In genomic region chr20:324177-325042, GRCh38 we compare ENCODE assay signal across 8 cellular contexts. TPM values are rescaled to one million over a fixed set of nuclear protein-coding genes. Genes with fewer than 3 reads are reported as not detected.
DNase-seq lines count a peak whose midpoint lies in the region; ATAC-seq, FAIRE-seq and TF ChIP-seq lines count a peak whose summit lies in the region.

No MANE protein-coding gene starts in this region.

- peak; percentile 71 for TF ChIP-seq RAD21 in HepG2 (CRISPR knock-in tag; IDR thresholded peaks at IDR 0.05)

- H2AFZ ChIP-seq in HepG2 (ENCODE audit: low read length), result peak overlapping the region; percentile 32

- peaks cover 29% of the 10 kb centered on the region for H3K79me2 ChIP-seq in HepG2 (ENCODE audit: insufficient read depth, low read length)

- TF ChIP-seq CTCF in HepG2 (CRISPR knock-in tag; IDR thresholded peaks at IDR 0.05), result peak; percentile 51

- TF ChIP-seq EP300 in HepG2 (IDR thresholded peaks at IDR 0.05; ENCODE audit: low read depth in 2 of 2, low read length in 2 of 2) (peak; percentile 59 to 71; a peak in 3 of 4 replicates), HepG2 (CRISPR knock-in tag; IDR thresholded peaks at IDR 0.05; ENCODE audit: borderline replicate concordance) (peak; percentile 77)

- H3K36me3 ChIP-seq in HepG2 (replicated peaks in 1 of 2; ENCODE audit: control insufficient read depth in 1 of 2, insufficient read depth in 2 of 2, low read length in 2 of 2), result peaks cover 4 to 9% of the 10 kb centered on the region in 2 experiments; a peak in 2 of 5 replicates

- H4K20me1 ChIP-seq in HepG2 (ENCODE audit: insufficient read depth, low read length), result peaks cover 21% of the 10 kb centered on the region

- in situ Hi-C loops in HepG2 (cut with HindIII; ENCODE audit: extremely low pct_ligation_motif_present, low pct_unique_long_range_greater_than_20kb), result no loop called here

- peak overlapping the region; percentile 70 to 96 (median 84) for H3K4me3 ChIP-seq in HepG2 (replicated peaks in 1 of 3; ENCODE audit: insufficient read depth in 1 of 3, low read depth in 2 of 3, low read length in 3 of 3)

- H3K27me3 Mint-ChIP-seq in activated CD4-positive, alpha-beta T cell treated with anti-CD3 and anti-CD28 coated beads, Interleukin-2, amount 10 ng/mL, durations not matched to agents 24 days and 14 days, result peaks cover 6% of the 10 kb centered on the region

- intact Hi-C loops in activated CD4-positive, alpha-beta T cell treated with anti-CD3 and anti-CD28 coated beads, Interleukin-2, amount 10 ng/mL, durations not matched to agents 24 days and 14 days (cut with micrococcal nuclease), result loop anchor here (1.0 to 2.0 kb wide), 7 partner anchors 14 to 87 kb away; partner anchors contain the start of genes C20orf96, TRIB3 and ZCCHC3
- intact Hi-C loops in HepG2 (cut with micrococcal nuclease; ENCODE audit: unreplicated experiment), result no loop called here

- H3K4me1 ChIP-seq in HepG2 (ENCODE audit: insufficient read depth, low read length), result peaks cover 31% of the 10 kb centered on the region

- no peaks in the 10 kb centered on the region for H3K9me3 Mint-ChIP-seq in activated CD4-positive, alpha-beta T cell treated with anti-CD3 and anti-CD28 coated beads, Interleukin-2, amount 10 ng/mL, durations not matched to agents 24 days and 14 days

- peak overlapping the region; percentile 97 for H3K4me2 ChIP-seq in HepG2 (ENCODE audit: low read depth, low read length)

- ATAC-seq in HG03442 (IDR thresholded peaks at IDR 0.05; ENCODE audit: unreplicated experiment) (peak; percentile 48), HepG2 (peak; percentile 73)

- DNase-seq in C1 segment of cervical spinal cord (lab: John Stamatoyannopoulos, UW), result peak in 13 of 14 donors; percentile 39 to 85 (median 69)
- peak; percentile 89 for DNase-seq in GM19239 (ENCODE audit: insufficient read length, low spot score)
- peak; percentile 94 for DNase-seq in NCI-H510A treated with DMSO at 0.1 percent for 48 hours (lab: John Stamatoyannopoulos, UW)
- DNase-seq in activated CD4-positive, alpha-beta T cell treated with anti-CD3 and anti-CD28 coated beads, Interleukin-2, amount 10 ng/mL, durations not matched to agents 24 days and 14 days, result peak; percentile 98
- DNase-seq in cortex of kidney (lab: John Stamatoyannopoulos, UW), result peak; percentile 96
- DNase-seq in HepG2 (ENCODE audit: low spot score), result peak; percentile 89
- peak; percentile 86 to 88 for DNase-seq in stimulated activated CD4-positive, alpha-beta T cell treated with anti-CD3 and anti-CD28 coated beads, Interleukin-2, amount 100 ng/mL, for 48 hours

- peak overlapping the region; percentile 91 for H3K4me3 Mint-ChIP-seq in activated CD4-positive, alpha-beta T cell treated with anti-CD3 and anti-CD28 coated beads, Interleukin-2, amount 10 ng/mL, durations not matched to agents 24 days and 14 days

- H3K9me3 ChIP-seq in HepG2 (ENCODE audit: low read length), result no peaks in the 10 kb centered on the region

- FAIRE-seq in GM19239 (lab: Jason Lieb, UNC) (peak; percentile 97), HepG2 (lab: Jason Lieb, UNC) (peak; percentile 61)

- H3K36me3 Mint-ChIP-seq in activated CD4-positive, alpha-beta T cell treated with anti-CD3 and anti-CD28 coated beads, Interleukin-2, amount 10 ng/mL, durations not matched to agents 24 days and 14 days (ENCODE audit: low read depth), result peaks cover 2% of the 10 kb centered on the region

- H3K27ac ChIP-seq in HepG2 (ENCODE audit: extremely low read length, insufficient read depth, low read length), result peak overlapping the region; percentile 87

- CTCF ChIA-PET in HepG2 (lab: Yijun Ruan, JAX; ENCODE audit: low intra/inter-chr PET ratio, low total read pairs), result interaction anchor here (1.6 kb wide), 1 partner anchor 57 kb away, joined by 5 read pairs; no protein-coding TSS in a partner anchor

- peaks cover 15% of the 10 kb centered on the region for H3K4me1 Mint-ChIP-seq in activated CD4-positive, alpha-beta T cell treated with anti-CD3 and anti-CD28 coated beads, Interleukin-2, amount 10 ng/mL, durations not matched to agents 24 days and 14 days

- TF ChIP-seq POLR2A in HepG2 (IDR thresholded peaks at IDR 0.05; ENCODE audit: insufficient read depth in 1 of 2, low read depth in 2 of 2, low read length in 2 of 2), result peak in 1 of 2 experiments; percentile 86; a peak in 2 of 4 replicates

- TSS peak; percentile 95 for BruUV-seq in HepG2 (replicated peaks; lab: Mats Ljungman, UMichigan)

- H3K9ac ChIP-seq in HepG2 (ENCODE audit: insufficient read depth, low read depth, low read length), result peak overlapping the region; percentile 78

- H3K27ac Mint-ChIP-seq in activated CD4-positive, alpha-beta T cell treated with anti-CD3 and anti-CD28 coated beads, Interleukin-2, amount 10 ng/mL, durations not matched to agents 24 days and 14 days, result peak overlapping the region; percentile 92

- POLR2A ChIA-PET in HepG2 (lab: Yijun Ruan, JAX), result interaction anchor here (0.6 to 5.6 kb wide), 16 partner anchors 9 to 186 kb away, joined by 3 to 107 read pairs (median 4); partner anchors contain the start of genes NRSN2, TRIB3 and ZCCHC3

- under 1% methylated on average over 65 of the region's 68 CpGs for WGBS in HepG2 (ENCODE audit: low lambda C conversion rate)

- no peaks in the 10 kb centered on the region; a peak in 1 of 5 replicates for H3K27me3 ChIP-seq in HepG2 (ENCODE audit: control insufficient read depth in 1 of 2, insufficient read depth in 2 of 2, low read length in 2 of 2)

RNA-seq across cellular contexts. Expression of gene SOX12, which starts 0.9 kb away (rescaled TPM):
- 11.0 and 11.2 TPM in 2 replicates for total RNA-seq in activated CD4-positive, alpha-beta T cell treated with anti-CD3 and anti-CD28 coated beads, Interleukin-2, amount 10 ng/mL, durations not matched to agents 24 days and 14 days
- total RNA-seq in HepG2 (2016; rRNA removed; fragmentation: Illumina TruSeq; extraction: Trizol), result 12.1 and 18.7 TPM in 2 replicates
- 5.2 and 6.4 TPM in 2 replicates for total RNA-seq in HepG2 (2016; cell fraction: cytosol; rRNA removed; fragmentation: Illumina TruSeq; extraction: Trizol; ENCODE audit: low read depth)
- 10.8 and 18.0 TPM in 2 replicates for total RNA-seq in HepG2 (2016; cell fraction: insoluble cytoplasmic fraction; rRNA removed; fragmentation: Illumina TruSeq; extraction: Trizol)
- 19.3 and 22.7 TPM in 2 replicates for total RNA-seq in HepG2 (2016; cell fraction: membrane; rRNA removed; fragmentation: Illumina TruSeq; extraction: Trizol)
- 14.7 and 17.3 TPM in 2 replicates for total RNA-seq in HepG2 (2016; cell fraction: nucleus; rRNA removed; fragmentation: Illumina TruSeq; extraction: Trizol)
- polyA plus RNA-seq in HepG2 (2011; rRNA removed), result 10.0 and 11.5 TPM in 2 replicates
- polyA plus RNA-seq in HepG2 (2011; cell fraction: cytosol; rRNA removed), result 5.9 and 7.7 TPM in 2 replicates
- polyA plus RNA-seq in HepG2 (2011; cell fraction: nucleus; rRNA removed), result 33.8 and 40.6 TPM in 2 replicates
- 33.1 and 35.1 TPM in 2 replicates for polyA plus RNA-seq in HepG2 (2012)
- polyA plus RNA-seq in HepG2 (2016; cell fraction: cytosol; fragmentation: Illumina TruSeq; extraction: Trizol; ENCODE audit: low read depth), result 9.1 and 11.5 TPM in 2 replicates
- polyA plus RNA-seq in HepG2 (2016; cell fraction: insoluble cytoplasmic fraction; fragmentation: Illumina TruSeq; extraction: Trizol; ENCODE audit: low read depth), result 37.4 and 47.0 TPM in 2 replicates
- polyA plus RNA-seq in HepG2 (2016; cell fraction: membrane; fragmentation: Illumina TruSeq; extraction: Trizol; ENCODE audit: low read depth), result 35.3 and 38.7 TPM in 2 replicates
- 63.1 and 67.8 TPM in 2 replicates for polyA plus RNA-seq in HepG2 (2016; cell fraction: nucleus; fragmentation: Illumina TruSeq; extraction: Trizol; ENCODE audit: insufficient read depth, low read depth)
- polyA minus RNA-seq in HepG2 (2011; rRNA and poly(A)+ RNA removed; ENCODE audit: low replicate concordance), result 2.4 and 12.0 TPM in 2 replicates
- 11.2 and 12.0 TPM in 2 replicates for polyA minus RNA-seq in HepG2 (2011; cell fraction: cytosol; rRNA and poly(A)+ RNA removed)
- 9.6 and 12.7 TPM in 2 replicates for polyA minus RNA-seq in HepG2 (2011; cell fraction: nucleus; rRNA and poly(A)+ RNA removed)

RNA-seq across cellular contexts. Expression of gene NRSN2, which starts 22.5 kb away (rescaled TPM):
- 5.1 and 7.0 TPM in 2 replicates for total RNA-seq in activated CD4-positive, alpha-beta T cell treated with anti-CD3 and anti-CD28 coated beads, Interleukin-2, amount 10 ng/mL, durations not matched to agents 24 days and 14 days
- 28.4 and 32.3 TPM in 2 replicates for total RNA-seq in HepG2 (2016; rRNA removed; fragmentation: Illumina TruSeq; extraction: Trizol)
- 13.5 and 19.5 TPM in 2 replicates for total RNA-seq in HepG2 (2016; cell fraction: cytosol; rRNA removed; fragmentation: Illumina TruSeq; extraction: Trizol; ENCODE audit: low read depth)
- 26.0 and 33.1 TPM in 2 replicates for total RNA-seq in HepG2 (2016; cell fraction: insoluble cytoplasmic fraction; rRNA removed; fragmentation: Illumina TruSeq; extraction: Trizol)
- total RNA-seq in HepG2 (2016; cell fraction: membrane; rRNA removed; fragmentation: Illumina TruSeq; extraction: Trizol), result 30.9 and 37.0 TPM in 2 replicates
- total RNA-seq in HepG2 (2016; cell fraction: nucleus; rRNA removed; fragmentation: Illumina TruSeq; extraction: Trizol), result 18.0 and 19.9 TPM in 2 replicates
- 49.4 and 63.3 TPM in 2 replicates for polyA plus RNA-seq in HepG2 (2011; rRNA removed)
- polyA plus RNA-seq in HepG2 (2011; cell fraction: cytosol; rRNA removed), result 69.4 and 90.4 TPM in 2 replicates
- polyA plus RNA-seq in HepG2 (2011; cell fraction: nucleus; rRNA removed), result 68.6 and 73.2 TPM in 2 replicates
- 32.8 and 45.8 TPM in 2 replicates for polyA plus RNA-seq in HepG2 (2012)
- 30.7 and 34.2 TPM in 2 replicates for polyA plus RNA-seq in HepG2 (2016; cell fraction: cytosol; fragmentation: Illumina TruSeq; extraction: Trizol; ENCODE audit: low read depth)
- polyA plus RNA-seq in HepG2 (2016; cell fraction: insoluble cytoplasmic fraction; fragmentation: Illumina TruSeq; extraction: Trizol; ENCODE audit: low read depth), result 54.0 and 55.2 TPM in 2 replicates
- polyA plus RNA-seq in HepG2 (2016; cell fraction: membrane; fragmentation: Illumina TruSeq; extraction: Trizol; ENCODE audit: low read depth), result 61.7 and 66.8 TPM in 2 replicates
- 79.0 and 79.1 TPM in 2 replicates for polyA plus RNA-seq in HepG2 (2016; cell fraction: nucleus; fragmentation: Illumina TruSeq; extraction: Trizol; ENCODE audit: insufficient read depth, low read depth)
- 1.6 and 52.5 TPM in 2 replicates for polyA minus RNA-seq in HepG2 (2011; rRNA and poly(A)+ RNA removed; ENCODE audit: low replicate concordance)
- 32.5 and 33.1 TPM in 2 replicates for polyA minus RNA-seq in HepG2 (2011; cell fraction: cytosol; rRNA and poly(A)+ RNA removed)
- polyA minus RNA-seq in HepG2 (2011; cell fraction: nucleus; rRNA and poly(A)+ RNA removed), result 10.7 and 15.0 TPM in 2 replicates

RNA-seq across cellular contexts. Expression of gene ZCCHC3, which starts 27.0 kb away (rescaled TPM):
- total RNA-seq in activated CD4-positive, alpha-beta T cell treated with anti-CD3 and anti-CD28 coated beads, Interleukin-2, amount 10 ng/mL, durations not matched to agents 24 days and 14 days, result 23.7 and 24.6 TPM in 2 replicates
- 56.2 and 63.0 TPM in 2 replicates for total RNA-seq in HepG2 (2016; rRNA removed; fragmentation: Illumina TruSeq; extraction: Trizol)
- total RNA-seq in HepG2 (2016; cell fraction: cytosol; rRNA removed; fragmentation: Illumina TruSeq; extraction: Trizol; ENCODE audit: low read depth), result 12.1 and 12.3 TPM in 2 replicates
- 49.2 and 64.0 TPM in 2 replicates for total RNA-seq in HepG2 (2016; cell fraction: insoluble cytoplasmic fraction; rRNA removed; fragmentation: Illumina TruSeq; extraction: Trizol)
- total RNA-seq in HepG2 (2016; cell fraction: membrane; rRNA removed; fragmentation: Illumina TruSeq; extraction: Trizol), result 45.3 and 47.4 TPM in 2 replicates
- 28.6 and 30.4 TPM in 2 replicates for total RNA-seq in HepG2 (2016; cell fraction: nucleus; rRNA removed; fragmentation: Illumina TruSeq; extraction: Trizol)
- polyA plus RNA-seq in HepG2 (2011; rRNA removed), result 43.8 and 46.6 TPM in 2 replicates
- 44.4 and 45.0 TPM in 2 replicates for polyA plus RNA-seq in HepG2 (2011; cell fraction: cytosol; rRNA removed)
- 21.2 and 22.1 TPM in 2 replicates for polyA plus RNA-seq in HepG2 (2011; cell fraction: nucleus; rRNA removed)
- polyA plus RNA-seq in HepG2 (2012), result 37.3 and 43.5 TPM in 2 replicates
- 8.1 and 9.0 TPM in 2 replicates for polyA plus RNA-seq in HepG2 (2016; cell fraction: cytosol; fragmentation: Illumina TruSeq; extraction: Trizol; ENCODE audit: low read depth)
- 75.7 and 81.5 TPM in 2 replicates for polyA plus RNA-seq in HepG2 (2016; cell fraction: insoluble cytoplasmic fraction; fragmentation: Illumina TruSeq; extraction: Trizol; ENCODE audit: low read depth)
- polyA plus RNA-seq in HepG2 (2016; cell fraction: membrane; fragmentation: Illumina TruSeq; extraction: Trizol; ENCODE audit: low read depth), result 37.6 and 38.3 TPM in 2 replicates
- 57.9 and 60.5 TPM in 2 replicates for polyA plus RNA-seq in HepG2 (2016; cell fraction: nucleus; fragmentation: Illumina TruSeq; extraction: Trizol; ENCODE audit: insufficient read depth, low read depth)
- polyA minus RNA-seq in HepG2 (2011; rRNA and poly(A)+ RNA removed; ENCODE audit: low replicate concordance), result 9.3 and 53.1 TPM in 2 replicates
- 31.3 and 34.6 TPM in 2 replicates for polyA minus RNA-seq in HepG2 (2011; cell fraction: cytosol; rRNA and poly(A)+ RNA removed)
- polyA minus RNA-seq in HepG2 (2011; cell fraction: nucleus; rRNA and poly(A)+ RNA removed), result 16.1 and 17.3 TPM in 2 replicates

RNA-seq across cellular contexts. Expression of gene C20orf96, which starts 33.9 kb away (rescaled TPM):
- 5.7 and 6.7 TPM in 2 replicates for total RNA-seq in activated CD4-positive, alpha-beta T cell treated with anti-CD3 and anti-CD28 coated beads, Interleukin-2, amount 10 ng/mL, durations not matched to agents 24 days and 14 days
- 3.8 and 4.7 TPM in 2 replicates for total RNA-seq in HepG2 (2016; rRNA removed; fragmentation: Illumina TruSeq; extraction: Trizol)
- total RNA-seq in HepG2 (2016; cell fraction: cytosol; rRNA removed; fragmentation: Illumina TruSeq; extraction: Trizol; ENCODE audit: low read depth), result 0.51 and 1.3 TPM in 2 replicates
- 3.1 and 5.0 TPM in 2 replicates for total RNA-seq in HepG2 (2016; cell fraction: insoluble cytoplasmic fraction; rRNA removed; fragmentation: Illumina TruSeq; extraction: Trizol)
- 2.0 and 2.7 TPM in 2 replicates for total RNA-seq in HepG2 (2016; cell fraction: membrane; rRNA removed; fragmentation: Illumina TruSeq; extraction: Trizol)
- 9.9 and 10.7 TPM in 2 replicates for total RNA-seq in HepG2 (2016; cell fraction: nucleus; rRNA removed; fragmentation: Illumina TruSeq; extraction: Trizol)
- polyA plus RNA-seq in HepG2 (2011; rRNA removed), result 18.2 and 20.6 TPM in 2 replicates
- 10.7 and 11.6 TPM in 2 replicates for polyA plus RNA-seq in HepG2 (2011; cell fraction: cytosol; rRNA removed)
- 25.9 and 27.9 TPM in 2 replicates for polyA plus RNA-seq in HepG2 (2011; cell fraction: nucleus; rRNA removed)
- polyA plus RNA-seq in HepG2 (2012), result 17.5 and 20.7 TPM in 2 replicates
- 4.3 and 5.1 TPM in 2 replicates for polyA plus RNA-seq in HepG2 (2016; cell fraction: cytosol; fragmentation: Illumina TruSeq; extraction: Trizol; ENCODE audit: low read depth)
- 13.8 and 15.5 TPM in 2 replicates for polyA plus RNA-seq in HepG2 (2016; cell fraction: insoluble cytoplasmic fraction; fragmentation: Illumina TruSeq; extraction: Trizol; ENCODE audit: low read depth)
- polyA plus RNA-seq in HepG2 (2016; cell fraction: membrane; fragmentation: Illumina TruSeq; extraction: Trizol; ENCODE audit: low read depth), result 7.8 and 8.1 TPM in 2 replicates
- 37.7 and 37.8 TPM in 2 replicates for polyA plus RNA-seq in HepG2 (2016; cell fraction: nucleus; fragmentation: Illumina TruSeq; extraction: Trizol; ENCODE audit: insufficient read depth, low read depth)
- 1.7 and 6.2 TPM in 2 replicates for polyA minus RNA-seq in HepG2 (2011; rRNA and poly(A)+ RNA removed; ENCODE audit: low replicate concordance)
- 2.8 and 3.7 TPM in 2 replicates for polyA minus RNA-seq in HepG2 (2011; cell fraction: cytosol; rRNA and poly(A)+ RNA removed)
- polyA minus RNA-seq in HepG2 (2011; cell fraction: nucleus; rRNA and poly(A)+ RNA removed), result 16.1 and 18.5 TPM in 2 replicates

RNA-seq across cellular contexts. Expression of gene TRIB3, which starts 56.1 kb away (rescaled TPM):
- total RNA-seq in activated CD4-positive, alpha-beta T cell treated with anti-CD3 and anti-CD28 coated beads, Interleukin-2, amount 10 ng/mL, durations not matched to agents 24 days and 14 days, result 39.3 and 41.1 TPM in 2 replicates
- 106 and 115 TPM in 2 replicates for total RNA-seq in HepG2 (2016; rRNA removed; fragmentation: Illumina TruSeq; extraction: Trizol)
- total RNA-seq in HepG2 (2016; cell fraction: cytosol; rRNA removed; fragmentation: Illumina TruSeq; extraction: Trizol; ENCODE audit: low read depth), result 40.1 and 45.0 TPM in 2 replicates
- total RNA-seq in HepG2 (2016; cell fraction: insoluble cytoplasmic fraction; rRNA removed; fragmentation: Illumina TruSeq; extraction: Trizol), result 106 and 115 TPM in 2 replicates
- 107 and 130 TPM in 2 replicates for total RNA-seq in HepG2 (2016; cell fraction: membrane; rRNA removed; fragmentation: Illumina TruSeq; extraction: Trizol)
- 47.6 and 54.9 TPM in 2 replicates for total RNA-seq in HepG2 (2016; cell fraction: nucleus; rRNA removed; fragmentation: Illumina TruSeq; extraction: Trizol)
- polyA plus RNA-seq in HepG2 (2011; rRNA removed), result 150 and 241 TPM in 2 replicates
- polyA plus RNA-seq in HepG2 (2011; cell fraction: cytosol; rRNA removed), result 165 and 177 TPM in 2 replicates
- 122 and 148 TPM in 2 replicates for polyA plus RNA-seq in HepG2 (2011; cell fraction: nucleus; rRNA removed)
- polyA plus RNA-seq in HepG2 (2012), result 78.0 and 193 TPM in 2 replicates
- 33.6 and 42.0 TPM in 2 replicates for polyA plus RNA-seq in HepG2 (2016; cell fraction: cytosol; fragmentation: Illumina TruSeq; extraction: Trizol; ENCODE audit: low read depth)
- polyA plus RNA-seq in HepG2 (2016; cell fraction: insoluble cytoplasmic fraction; fragmentation: Illumina TruSeq; extraction: Trizol; ENCODE audit: low read depth), result 99.1 and 105 TPM in 2 replicates
- polyA plus RNA-seq in HepG2 (2016; cell fraction: membrane; fragmentation: Illumina TruSeq; extraction: Trizol; ENCODE audit: low read depth), result 76.6 and 88.5 TPM in 2 replicates
- polyA plus RNA-seq in HepG2 (2016; cell fraction: nucleus; fragmentation: Illumina TruSeq; extraction: Trizol; ENCODE audit: insufficient read depth, low read depth), result 77.9 and 79.0 TPM in 2 replicates
- polyA minus RNA-seq in HepG2 (2011; rRNA and poly(A)+ RNA removed; ENCODE audit: low replicate concordance), result 66.9 and 301 TPM in 2 replicates
- 115 and 151 TPM in 2 replicates for polyA minus RNA-seq in HepG2 (2011; cell fraction: cytosol; rRNA and poly(A)+ RNA removed)
- 35.9 and 65.3 TPM in 2 replicates for polyA minus RNA-seq in HepG2 (2011; cell fraction: nucleus; rRNA and poly(A)+ RNA removed)

Comparison
In these comparisons a context has a peak if more than half of its experiments do, and no peak if none do; other contexts are left out.
1. Peak in every context shown above with its lines: DNase-seq, ATAC-seq, H3K4me3 ChIP-seq and H3K27ac ChIP-seq.